ENCODE assay signal across 1 cellular context in the genomic region with DNA sequence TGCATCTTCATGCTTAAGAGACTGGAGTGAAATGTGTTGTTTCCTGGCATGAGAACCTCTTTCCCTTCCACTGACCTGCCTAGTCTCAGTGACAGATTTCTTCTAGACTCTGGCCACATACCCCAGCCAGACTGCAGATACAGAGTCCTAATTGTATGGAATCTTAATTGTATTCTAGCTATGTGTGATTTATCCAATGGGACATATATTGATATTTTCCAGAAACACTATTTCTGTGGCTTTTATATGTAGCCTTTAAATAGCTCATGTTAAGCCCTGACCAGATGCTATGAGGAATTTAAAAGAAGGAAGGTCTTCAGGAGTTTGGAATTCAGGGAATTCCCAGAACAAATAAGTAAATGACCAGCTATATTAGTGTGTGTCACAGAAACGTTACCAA.
TF ChIP-seq lines count a peak whose summit lies in the region.

No MANE protein-coding gene starts in this region.

TF ChIP-seq in IMR-90, 13 proteins besides CTCF, POLR2A, EP300 and RAD21:
- no peak for TF ChIP-seq MAFK (IDR thresholded peaks at IDR 0.05; ENCODE audit: low read depth, low read length)
- TF ChIP-seq FOS (IDR thresholded peaks at IDR 0.05; ENCODE audit: low read depth, low read length): no peak
- TF ChIP-seq MAZ (IDR thresholded peaks at IDR 0.05; ENCODE audit: borderline replicate concordance, low read depth, low read length): no peak
- no peak for TF ChIP-seq RFX5 (IDR thresholded peaks at IDR 0.05; ENCODE audit: low read depth, low read length)
- TF ChIP-seq BHLHE40 (IDR thresholded peaks at IDR 0.05; ENCODE audit: low read depth, low read length): no peak; the same call in 1 of the 2 replicates
- TF ChIP-seq NFE2L2 (IDR thresholded peaks at IDR 0.05; ENCODE audit: low read depth, low read length): no peak
- no peak for TF ChIP-seq RCOR1 (IDR thresholded peaks at IDR 0.05; ENCODE audit: insufficient replicate concordance, low read length)
- TF ChIP-seq, protein P1, sequence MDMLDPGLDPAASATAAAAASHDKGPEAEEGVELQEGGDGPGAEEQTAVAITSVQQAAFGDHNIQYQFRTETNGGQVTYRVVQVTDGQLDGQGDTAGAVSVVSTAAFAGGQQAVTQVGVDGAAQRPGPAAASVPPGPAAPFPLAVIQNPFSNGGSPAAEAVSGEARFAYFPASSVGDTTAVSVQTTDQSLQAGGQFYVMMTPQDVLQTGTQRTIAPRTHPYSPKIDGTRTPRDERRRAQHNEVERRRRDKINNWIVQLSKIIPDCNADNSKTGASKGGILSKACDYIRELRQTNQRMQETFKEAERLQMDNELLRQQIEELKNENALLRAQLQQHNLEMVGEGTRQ (IDR thresholded peaks at IDR 0.05; ENCODE audit: low read depth, low read length): no peak
- TF ChIP-seq MXI1 (IDR thresholded peaks at IDR 0.05; ENCODE audit: borderline replicate concordance, low read depth, low read length): no peak
- no peak for TF ChIP-seq SMC3 (IDR thresholded peaks at IDR 0.05; ENCODE audit: low read depth, low read length)
- TF ChIP-seq, protein P2, sequence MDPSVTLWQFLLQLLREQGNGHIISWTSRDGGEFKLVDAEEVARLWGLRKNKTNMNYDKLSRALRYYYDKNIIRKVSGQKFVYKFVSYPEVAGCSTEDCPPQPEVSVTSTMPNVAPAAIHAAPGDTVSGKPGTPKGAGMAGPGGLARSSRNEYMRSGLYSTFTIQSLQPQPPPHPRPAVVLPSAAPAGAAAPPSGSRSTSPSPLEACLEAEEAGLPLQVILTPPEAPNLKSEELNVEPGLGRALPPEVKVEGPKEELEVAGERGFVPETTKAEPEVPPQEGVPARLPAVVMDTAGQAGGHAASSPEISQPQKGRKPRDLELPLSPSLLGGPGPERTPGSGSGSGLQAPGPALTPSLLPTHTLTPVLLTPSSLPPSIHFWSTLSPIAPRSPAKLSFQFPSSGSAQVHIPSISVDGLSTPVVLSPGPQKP (IDR thresholded peaks at IDR 0.05; ENCODE audit: borderline replicate concordance, low read depth, low read length): no peak
- no peak for TF ChIP-seq CEBPB (IDR thresholded peaks at IDR 0.05; ENCODE audit: low read depth, low read length)
